In genomic region chr5:96067902-96068614, GRCh38 we compare ENCODE assay signal across 1 cellular context.
A peak's percentile ranks its signal among the peaks of the same experiment; 100 is the strongest.
TF ChIP-seq lines count a peak whose summit lies in the region.

No MANE protein-coding gene starts in this region.

TF ChIP-seq in K562, 482 proteins besides CTCF, POLR2A, EP300 and RAD21 (continued from another document and continues in another):
- TF ChIP-seq, protein P1, sequence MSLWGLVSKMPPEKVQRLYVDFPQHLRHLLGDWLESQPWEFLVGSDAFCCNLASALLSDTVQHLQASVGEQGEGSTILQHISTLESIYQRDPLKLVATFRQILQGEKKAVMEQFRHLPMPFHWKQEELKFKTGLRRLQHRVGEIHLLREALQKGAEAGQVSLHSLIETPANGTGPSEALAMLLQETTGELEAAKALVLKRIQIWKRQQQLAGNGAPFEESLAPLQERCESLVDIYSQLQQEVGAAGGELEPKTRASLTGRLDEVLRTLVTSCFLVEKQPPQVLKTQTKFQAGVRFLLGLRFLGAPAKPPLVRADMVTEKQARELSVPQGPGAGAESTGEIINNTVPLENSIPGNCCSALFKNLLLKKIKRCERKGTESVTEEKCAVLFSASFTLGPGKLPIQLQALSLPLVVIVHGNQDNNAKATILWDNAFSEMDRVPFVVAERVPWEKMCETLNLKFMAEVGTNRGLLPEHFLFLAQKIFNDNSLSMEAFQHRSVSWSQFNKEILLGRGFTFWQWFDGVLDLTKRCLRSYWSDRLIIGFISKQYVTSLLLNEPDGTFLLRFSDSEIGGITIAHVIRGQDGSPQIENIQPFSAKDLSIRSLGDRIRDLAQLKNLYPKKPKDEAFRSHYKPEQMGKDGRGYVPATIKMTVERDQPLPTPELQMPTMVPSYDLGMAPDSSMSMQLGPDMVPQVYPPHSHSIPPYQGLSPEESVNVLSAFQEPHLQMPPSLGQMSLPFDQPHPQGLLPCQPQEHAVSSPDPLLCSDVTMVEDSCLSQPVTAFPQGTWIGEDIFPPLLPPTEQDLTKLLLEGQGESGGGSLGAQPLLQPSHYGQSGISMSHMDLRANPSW (CRISPR knock-in tag; IDR thresholded peaks at IDR 0.05), result no peak
- 0 out of 2 replicates have a peak, but pooled peaks have one; percentile 6 for TF ChIP-seq ZNF384 (IDR thresholded peaks at IDR 0.05; ENCODE audit: low read depth, low read length)
- TF ChIP-seq ATF1 (CRISPR knock-in tag; IDR thresholded peaks at IDR 0.05), result no peak
- peak; percentile 17; the same call in 1 of the 2 replicates for TF ChIP-seq ATF1 (tag; IDR thresholded peaks at IDR 0.05)
- peak; percentile 31; the same call in 1 of the 2 replicates for TF ChIP-seq ZNF316 (IDR thresholded peaks at IDR 0.05)
- TF ChIP-seq SUPT5H (IDR thresholded peaks at IDR 0.05), result peak; percentile 75
- 0 out of 2 replicates have a peak, but pooled peaks have one; percentile 14 for TF ChIP-seq KLF10 (CRISPR knock-in tag; IDR thresholded peaks at IDR 0.05)
- 0 out of 2 replicates have a peak, but pooled peaks have one; percentile 60 for TF ChIP-seq ZBTB17 (CRISPR knock-in tag; IDR thresholded peaks at IDR 0.05)
- no peak for TF ChIP-seq ZNF318 (IDR thresholded peaks at IDR 0.05; ENCODE audit: borderline replicate concordance in 1 of 2, low read depth in 1 of 2)
- TF ChIP-seq ZBTB7A (IDR thresholded peaks at IDR 0.05; ENCODE audit: borderline replicate concordance, control insufficient read depth, low read depth, low read length), result no peak
- 0 out of 4 replicates have a peak, but pooled peaks of 1 of the 2 experiments have one; percentile 36 for TF ChIP-seq NONO (IDR thresholded peaks at IDR 0.05; ENCODE audit: low read depth in 2 of 2, low read length in 1 of 2)
- peak; percentile 83 for TF ChIP-seq POLR2AphosphoS5 (IDR thresholded peaks at IDR 0.05; ENCODE audit: control insufficient read depth, insufficient read depth, low read depth, low read length)
- TF ChIP-seq ZBED1 (IDR thresholded peaks at IDR 0.05), result peak; percentile 85; the same call in 1 of the 2 replicates
- TF ChIP-seq EGR1 (conservative IDR thresholded peaks at IDR 0.05), result peak; percentile 49
- TF ChIP-seq POLR2G (IDR thresholded peaks at IDR 0.05; ENCODE audit: low read depth, low read length), result 0 out of 2 replicates have a peak, but pooled peaks have one; percentile 29
- no peak for TF ChIP-seq TGIF2 (CRISPR knock-in tag; IDR thresholded peaks at IDR 0.05)
- peak; percentile 61 for TF ChIP-seq ARID1B (IDR thresholded peaks at IDR 0.05)
- TF ChIP-seq TBP (optimal IDR thresholded peaks at IDR 0.05; ENCODE audit: low read depth, low read length), result peak; percentile 94
- TF ChIP-seq ZBTB9 (CRISPR knock-in tag; IDR thresholded peaks at IDR 0.05), result 0 out of 2 replicates have a peak, but pooled peaks have one; percentile 35
- peak; percentile 81 for TF ChIP-seq ATF3 (IDR thresholded peaks at IDR 0.05)
- no peak for TF ChIP-seq ATF3 (CRISPR knock-in tag; conservative IDR thresholded peaks at IDR 0.05)
- peak; percentile 92 for TF ChIP-seq ZNF445 (CRISPR knock-in tag; IDR thresholded peaks at IDR 0.05; ENCODE audit: low read depth)
- no peak for TF ChIP-seq ZBTB2 (IDR thresholded peaks at IDR 0.05)
- TF ChIP-seq TCF3 (CRISPR knock-in tag; IDR thresholded peaks at IDR 0.05), result no peak
- peak; percentile 82 for TF ChIP-seq DLX4 (CRISPR knock-in tag; IDR thresholded peaks at IDR 0.05)
- TF ChIP-seq ERF (CRISPR knock-in tag; IDR thresholded peaks at IDR 0.05), result peak; percentile 95
- TF ChIP-seq SMARCE1 (IDR thresholded peaks at IDR 0.05), result peak; percentile 77; the same call in 1 of the 2 replicates
- TF ChIP-seq ZC3H8 (IDR thresholded peaks at IDR 0.05), result peak; percentile 94
- TF ChIP-seq, protein P2, sequence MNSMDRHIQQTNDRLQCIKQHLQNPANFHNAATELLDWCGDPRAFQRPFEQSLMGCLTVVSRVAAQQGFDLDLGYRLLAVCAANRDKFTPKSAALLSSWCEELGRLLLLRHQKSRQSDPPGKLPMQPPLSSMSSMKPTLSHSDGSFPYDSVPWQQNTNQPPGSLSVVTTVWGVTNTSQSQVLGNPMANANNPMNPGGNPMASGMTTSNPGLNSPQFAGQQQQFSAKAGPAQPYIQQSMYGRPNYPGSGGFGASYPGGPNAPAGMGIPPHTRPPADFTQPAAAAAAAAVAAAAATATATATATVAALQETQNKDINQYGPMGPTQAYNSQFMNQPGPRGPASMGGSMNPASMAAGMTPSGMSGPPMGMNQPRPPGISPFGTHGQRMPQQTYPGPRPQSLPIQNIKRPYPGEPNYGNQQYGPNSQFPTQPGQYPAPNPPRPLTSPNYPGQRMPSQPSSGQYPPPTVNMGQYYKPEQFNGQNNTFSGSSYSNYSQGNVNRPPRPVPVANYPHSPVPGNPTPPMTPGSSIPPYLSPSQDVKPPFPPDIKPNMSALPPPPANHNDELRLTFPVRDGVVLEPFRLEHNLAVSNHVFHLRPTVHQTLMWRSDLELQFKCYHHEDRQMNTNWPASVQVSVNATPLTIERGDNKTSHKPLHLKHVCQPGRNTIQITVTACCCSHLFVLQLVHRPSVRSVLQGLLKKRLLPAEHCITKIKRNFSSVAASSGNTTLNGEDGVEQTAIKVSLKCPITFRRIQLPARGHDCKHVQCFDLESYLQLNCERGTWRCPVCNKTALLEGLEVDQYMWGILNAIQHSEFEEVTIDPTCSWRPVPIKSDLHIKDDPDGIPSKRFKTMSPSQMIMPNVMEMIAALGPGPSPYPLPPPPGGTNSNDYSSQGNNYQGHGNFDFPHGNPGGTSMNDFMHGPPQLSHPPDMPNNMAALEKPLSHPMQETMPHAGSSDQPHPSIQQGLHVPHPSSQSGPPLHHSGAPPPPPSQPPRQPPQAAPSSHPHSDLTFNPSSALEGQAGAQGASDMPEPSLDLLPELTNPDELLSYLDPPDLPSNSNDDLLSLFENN (IDR thresholded peaks at IDR 0.05; ENCODE audit: low read depth in 2 of 2, low read length in 2 of 2), result peak in 1 of 2 experiments; percentile 86; a peak in 2 of 4 replicates
- peak; percentile 92 for TF ChIP-seq ZNF77 (CRISPR knock-in tag; IDR thresholded peaks at IDR 0.05)
- peak; percentile 85 for TF ChIP-seq ZEB2 (IDR thresholded peaks at IDR 0.05)
- TF ChIP-seq ZNF324 (CRISPR knock-in tag; IDR thresholded peaks at IDR 0.05), result no peak
- peak in 1 of 2 experiments; percentile 64; a peak in 2 of 4 replicates for TF ChIP-seq SRF (CRISPR knock-in tag; IDR thresholded peaks at IDR 0.05)
- peak; percentile 76; the same call in 1 of the 2 replicates for TF ChIP-seq RFX7 (CRISPR knock-in tag; IDR thresholded peaks at IDR 0.05)
- TF ChIP-seq OTX1 (CRISPR knock-in tag; IDR thresholded peaks at IDR 0.05), result peak; percentile 52; the same call in 1 of the 2 replicates
- TF ChIP-seq SFPQ (IDR thresholded peaks at IDR 0.05; ENCODE audit: low read depth, low read length), result no peak
- TF ChIP-seq FOS (IDR thresholded peaks at IDR 0.05; ENCODE audit: extremely low read depth, insufficient read length), result peak; percentile 19
- 0 out of 2 replicates have a peak, but pooled peaks have one; percentile 18 for TF ChIP-seq ATF7 (IDR thresholded peaks at IDR 0.05)
